Comparison of ENCODE assay signal across 1 cellular context in genomic region chr22:20173720-20174119, GRCh38.
TF ChIP-seq lines count a peak whose summit lies in the region.

No MANE protein-coding gene starts in this region.

TF ChIP-seq in K562, 482 proteins besides CTCF, POLR2A, EP300 and RAD21:
- TF ChIP-seq ZNF12 (CRISPR knock-in tag; IDR thresholded peaks at IDR 0.05) (no peak), CCAR2 (IDR thresholded peaks at IDR 0.05; ENCODE audit: low read depth, low read length) (no peak), RBM14 (IDR thresholded peaks at IDR 0.05; ENCODE audit: borderline replicate concordance, insufficient read depth, low read depth, low read length) (0 out of 2 replicates have a peak, but pooled peaks have one; percentile 58), SRSF1 (IDR thresholded peaks at IDR 0.05; ENCODE audit: low read depth, low read length) (no peak), UBTF (IDR thresholded peaks at IDR 0.05; ENCODE audit: borderline replicate concordance in 1 of 2, low read depth in 2 of 2, low read length in 2 of 2) (0 out of 4 replicates have a peak, but pooled peaks of 1 of the 2 experiments have one; percentile 44), IFI16 (CRISPR knock-in tag; IDR thresholded peaks at IDR 0.05) (0 out of 2 replicates have a peak, but pooled peaks have one; percentile 28), ZNF277 (CRISPR knock-in tag; IDR thresholded peaks at IDR 0.05; ENCODE audit: borderline replicate concordance) (no peak), ZBTB7A (IDR thresholded peaks at IDR 0.05; ENCODE audit: borderline replicate concordance, control insufficient read depth, low read depth, low read length) (no peak), ZFP91 (CRISPR knock-in tag; IDR thresholded peaks at IDR 0.05) (no peak), SNAPC5 (CRISPR knock-in tag; IDR thresholded peaks at IDR 0.05) (no peak), SFPQ (IDR thresholded peaks at IDR 0.05; ENCODE audit: low read depth, low read length) (no peak), CBFB (CRISPR knock-in tag; IDR thresholded peaks at IDR 0.05) (no peak), PTBP1 (IDR thresholded peaks at IDR 0.05; ENCODE audit: low read depth, low read length) (no peak), ZNF589 (CRISPR knock-in tag; IDR thresholded peaks at IDR 0.05; ENCODE audit: low read depth) (no peak), GATAD2A (IDR thresholded peaks at IDR 0.05) (no peak)
